In the genomic region with DNA sequence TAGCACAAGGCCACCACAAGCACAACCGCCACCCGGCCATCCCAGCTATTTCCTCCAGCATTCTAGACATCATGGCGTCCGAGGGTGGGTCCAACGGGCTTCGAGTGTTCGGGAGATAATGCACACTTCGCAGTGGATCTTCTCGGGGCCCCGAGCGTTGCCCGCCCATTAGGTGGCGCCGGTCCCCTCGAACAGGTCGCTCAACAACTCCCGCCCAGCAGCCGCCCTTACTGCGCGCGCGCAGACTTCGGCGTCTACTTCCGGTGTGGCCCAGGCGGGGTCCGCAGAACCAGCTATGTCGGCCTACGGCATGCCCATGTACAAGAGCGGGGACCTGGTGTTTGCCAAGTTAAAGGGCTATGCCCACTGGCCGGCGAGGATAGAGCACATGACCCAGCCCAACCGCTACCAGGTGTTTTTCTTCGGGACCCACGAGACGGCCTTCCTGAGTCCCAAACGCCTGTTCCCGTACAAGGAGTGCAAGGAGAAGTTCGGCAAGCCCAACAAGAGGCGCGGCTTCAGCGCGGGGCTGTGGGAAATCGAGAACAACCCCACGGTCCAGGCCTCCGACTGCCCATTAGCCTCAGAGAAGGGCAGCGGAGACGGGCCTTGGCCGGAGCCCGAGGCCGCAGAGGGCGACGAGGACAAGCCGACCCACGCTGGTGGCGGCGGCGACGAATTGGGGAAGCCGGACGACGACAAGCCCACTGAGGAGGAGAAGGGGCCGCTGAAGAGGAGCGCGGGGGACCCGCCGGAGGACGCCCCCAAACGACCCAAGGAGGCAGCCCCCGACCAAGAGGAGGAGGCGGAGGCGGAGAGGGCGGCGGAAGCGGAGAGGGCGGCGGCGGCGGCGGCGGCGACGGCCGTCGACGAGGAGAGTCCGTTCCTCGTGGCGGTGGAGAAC, we compare ENCODE assay signal across 19 cellular contexts. TPM values are rescaled to one million over a fixed set of nuclear protein-coding genes. Genes with fewer than 3 reads are reported as not detected.
A peak's percentile ranks its signal among the peaks of the same experiment; 100 is the strongest.
DNase-seq lines count a peak whose midpoint lies in the region; ATAC-seq and TF ChIP-seq lines count a peak whose summit lies in the region.
"Had no signal": no experiment of that assay in that cellular context is flagged by ENCODE, and none has a peak within 500 bp of the region (broad histone marks: within the 10 kb centered on the region; RNA-seq: fewer than 3 reads in every experiment).

TSS of gene HDGFL1 (plus strand) at position 286 of the 904 bp plus-strand sequence. CDS start at position 296, 10 bp downstream.

- no peaks in the 10 kb centered on the region for H3K27me3 Mint-ChIP-seq in chondrocyte (ENCODE audit: low read depth)

- no peaks in the 10 kb centered on the region for H3K4me1 Mint-ChIP-seq in chondrocyte (ENCODE audit: low read depth)
- H3K4me1 Mint-ChIP-seq: CD14-positive monocyte had no signal

- H3K4me3 ChIP-seq in right cardiac atrium (ENCODE audit: low read length) (no peak within 1 kb of the TSS), left ventricle myocardium inferior (no peak within 1 kb of the TSS), neuronal stem cell (ENCODE audit: low read length in 2 of 2) (no peak within 1 kb of the TSS), brain microvascular endothelial cell (ENCODE audit: low read depth, low read length) (no peak within 1 kb of the TSS)
- H3K4me3 ChIP-seq: A549 had no signal

- H2BK120ac ChIP-seq in neuronal stem cell (ENCODE audit: low read depth, low read length): peak within 1 kb of the TSS; percentile 57

- no peak for TF ChIP-seq CTCF in left ventricle myocardium inferior (IDR thresholded peaks at IDR 0.05; ENCODE audit: borderline replicate concordance)
- no peak for TF ChIP-seq CTCF in chondrocyte (IDR thresholded peaks at IDR 0.05)
- TF ChIP-seq CTCF in brain microvascular endothelial cell (IDR thresholded peaks at IDR 0.05; ENCODE audit: low read depth, low read length, missing control alignments): no peak

- no peak within 1 kb of the TSS for H4K8ac ChIP-seq in neuronal stem cell (ENCODE audit: low read depth, low read length)

- no peaks in the 10 kb centered on the region for H3K36me3 Mint-ChIP-seq in chondrocyte (ENCODE audit: low read depth)

- H3K23ac ChIP-seq in neuronal stem cell (ENCODE audit: low read depth, low read length, poor library complexity): peak within 1 kb of the TSS; percentile 10

- 96% methylated on average over 89 of the region's 89 CpGs for WGBS in right cardiac atrium
- WGBS in neuronal stem cell (ENCODE audit: extremely low coverage in 2 of 2, insufficient read length in 2 of 2, insufficient replicate concordance in 1 of 2), 2 donors: no CpG with 5 or more reads among the region's 89 CpGs

- peak within 1 kb of the TSS; percentile 93 for H2AK5ac ChIP-seq in neuronal stem cell (ENCODE audit: low read depth, low read length)

- no peak within 1 kb of the TSS for H2AFZ ChIP-seq in neuronal stem cell (ENCODE audit: low read length)

- H2BK5ac ChIP-seq in neuronal stem cell (ENCODE audit: low read length): peak within 1 kb of the TSS; percentile 17

- no peaks in the 10 kb centered on the region for H3K4me1 ChIP-seq in right cardiac atrium (ENCODE audit: control insufficient read depth, insufficient read depth, low read length)
- H3K4me1 ChIP-seq in left ventricle myocardium inferior: no peaks in the 10 kb centered on the region
- H3K4me1 ChIP-seq in neuronal stem cell (ENCODE audit: control insufficient read depth in 2 of 2, insufficient read depth in 1 of 2, low read depth in 1 of 2, low read length in 2 of 2): peaks cover 0 to 2% of the 10 kb centered on the region in 2 donors
- H3K4me1 ChIP-seq: A549 had no signal

- H3K9ac ChIP-seq in neuronal stem cell (ENCODE audit: low read depth, low read length, poor library complexity): no peak within 1 kb of the TSS
- H3K9ac ChIP-seq: SK-N-SH had no signal

- peak in 1 of 2 donors; percentile 24 for ATAC-seq in right cardiac atrium
- ATAC-seq in HG03432 (IDR thresholded peaks at IDR 0.05; ENCODE audit: unreplicated experiment): no peak
- ATAC-seq in GM18511 (IDR thresholded peaks at IDR 0.05; ENCODE audit: unreplicated experiment): no peak
- ATAC-seq: A549, HCT116, Panc1 had no signal

- H3K27me3 ChIP-seq in right cardiac atrium (ENCODE audit: control insufficient read depth, insufficient read depth) (no peaks in the 10 kb centered on the region), left ventricle myocardium inferior (ENCODE audit: low read depth) (no peaks in the 10 kb centered on the region), neuronal stem cell (ENCODE audit: control insufficient read depth in 3 of 3, insufficient read depth in 3 of 3, low read depth in 1 of 3, low read length in 3 of 3) (no peaks in the 10 kb centered on the region), brain microvascular endothelial cell (replicated peaks) (no peaks in the 10 kb centered on the region)

- H3K14ac ChIP-seq in neuronal stem cell (ENCODE audit: low read length): peak within 1 kb of the TSS; percentile 75

- H3K4me2 ChIP-seq in neuronal stem cell (ENCODE audit: insufficient read depth, low read length, poor library complexity, severe bottlenecking): no peak within 1 kb of the TSS
- H3K4me2 ChIP-seq: A549, SK-N-SH had no signal

- peak within 1 kb of the TSS; percentile 86 for H3K18ac ChIP-seq in neuronal stem cell (ENCODE audit: low read length)

- H3K4me3 Mint-ChIP-seq in chondrocyte (ENCODE audit: unreplicated experiment): no peak within 1 kb of the TSS
- H3K4me3 Mint-ChIP-seq: CD14-positive monocyte had no signal

- no peaks in the 10 kb centered on the region for H3K79me1 ChIP-seq in neuronal stem cell (ENCODE audit: low read depth, low read length)

- peak within 1 kb of the TSS; percentile 14 for H2BK12ac ChIP-seq in neuronal stem cell (ENCODE audit: low read length)

- H3K9me3 ChIP-seq in right cardiac atrium (ENCODE audit: control insufficient read depth, low read length) (no peaks in the 10 kb centered on the region), left ventricle myocardium inferior (replicated peaks) (no peaks in the 10 kb centered on the region), neuronal stem cell (replicated peaks in 1 of 2; ENCODE audit: control insufficient read depth in 2 of 2, insufficient read depth in 1 of 2, low read depth in 1 of 2, low read length in 2 of 2) (no peaks in the 10 kb centered on the region)
- H3K9me3 ChIP-seq: A549, SK-N-SH had no signal

- H3K36me3 ChIP-seq in left ventricle myocardium inferior (no peaks in the 10 kb centered on the region), neuronal stem cell (replicated peaks in 1 of 2; ENCODE audit: control insufficient read depth in 2 of 2, insufficient read depth in 2 of 2, low read length in 2 of 2) (no peaks in the 10 kb centered on the region), brain microvascular endothelial cell (replicated peaks) (no peaks in the 10 kb centered on the region)

- H2BK15ac ChIP-seq in neuronal stem cell (ENCODE audit: low read length): peak within 1 kb of the TSS; percentile 63

- DNase-seq in right cardiac atrium (peak in 2 of 3 donors; percentile 47 to 59), left ventricle myocardium inferior (no peak), chondrocyte (ENCODE audit: low spot score) (peak; percentile 86), neuronal stem cell (ENCODE audit: low spot score) (no peak), brain microvascular endothelial cell (no peak)
- DNase-seq: NCI-H1048, NCI-H146, NCI-H2081, NCI-H2227 treated with DMSO at 0.1 percent for 48 hours, NCI-H524 treated with DMSO at 0.1 percent for 48 hours, SHP77, SK-N-SH had no signal

- H3K27ac ChIP-seq in right cardiac atrium (ENCODE audit: low read length): no peak within 1 kb of the TSS
- no peak within 1 kb of the TSS for H3K27ac ChIP-seq in left ventricle myocardium inferior (replicated peaks)
- no peak within 1 kb of the TSS for H3K27ac ChIP-seq in neuronal stem cell (replicated peaks; ENCODE audit: low read length)
- no peak within 1 kb of the TSS for H3K27ac ChIP-seq in brain microvascular endothelial cell
- H3K27ac ChIP-seq: A549, HL-60 had no signal

- no peak within 1 kb of the TSS for H3K4ac ChIP-seq in neuronal stem cell (ENCODE audit: low read length)

- no peak within 1 kb of the TSS for H3K27ac Mint-ChIP-seq in chondrocyte (ENCODE audit: unreplicated experiment)
- H3K27ac Mint-ChIP-seq: CD14-positive monocyte had no signal

- no peaks in the 10 kb centered on the region for H3K9me3 Mint-ChIP-seq in chondrocyte (ENCODE audit: low read depth)

- intact Hi-C loops in right cardiac atrium (cut with DNase I): no loop called here
- intact Hi-C loops in left ventricle myocardium inferior (cut with micrococcal nuclease): no loop called here

- H4K91ac ChIP-seq in neuronal stem cell (ENCODE audit: low read depth, low read length, poor library complexity): no peak within 1 kb of the TSS

- in situ Hi-C loops in brain microvascular endothelial cell (cut with HindIII; ENCODE audit: low pct_ligation_motif_present, low sequenced_read_pairs): no loop called here

RNA-seq across cellular contexts. Expression of gene HDGFL1, which starts in this region (rescaled TPM):
- not detected for total RNA-seq in right cardiac atrium
- not detected for polyA plus RNA-seq in right cardiac atrium
- not detected for total RNA-seq in left ventricle myocardium inferior
- not detected in 3 replicates for total RNA-seq in chondrocyte
- polyA plus RNA-seq in neuronal stem cell (2013, experiment 1 of 2): not detected
- polyA plus RNA-seq in neuronal stem cell (2013, experiment 2 of 2): not detected
- polyA plus RNA-seq: A549, CD14-positive monocyte, SK-N-SH had no signal

Comparison
In these comparisons a context has a peak if more than half of its experiments do, and no peak if none do; other contexts are left out.
1. Peak in DNase-seq in right cardiac atrium; RNA of the gene not detected or under 1 TPM.
2. Peak in DNase-seq in chondrocyte; RNA of the gene not detected or under 1 TPM.